Comparison of ENCODE assay signal across 13 cellular contexts in genomic region chr13:110503037-110503901, GRCh38. TPM values are rescaled to one million over a fixed set of nuclear protein-coding genes. Genes with fewer than 3 reads are reported as not detected.
A peak's percentile ranks its signal among the peaks of the same experiment; 100 is the strongest.
DNase-seq lines count a peak whose midpoint lies in the region; ATAC-seq and TF ChIP-seq lines count a peak whose summit lies in the region.
"Had no signal": no experiment of that assay in that cellular context is flagged by ENCODE, and none has a peak within 500 bp of the region (broad histone marks: within the 10 kb centered on the region; RNA-seq: fewer than 3 reads in every experiment).

No MANE protein-coding gene starts in this region.

- peak overlapping the region; percentile 74 to 98 (median 86) for H3K27ac ChIP-seq in BLaER1 treated with 17β-estradiol and CSF1 and Interleukin-3, amounts not matched to agents 10 nM and 100 nM
- H3K27ac ChIP-seq in HUES6 (ENCODE audit: low read depth, low read length) (peak overlapping the region; percentile 48; the same call in 1 of the 2 replicates), coronary artery (peak overlapping the region; percentile 39 to 44), osteoblast (ENCODE audit: low read depth, low read length) (peak overlapping the region; percentile 56)
- H3K27ac ChIP-seq in effector memory CD4-positive, alpha-beta T cell (ENCODE audit: insufficient read depth, low read length, poor library complexity, severe bottlenecking), result no peak overlapping the region
- H3K27ac ChIP-seq: KMS-11 had no signal

- H3K79me2 ChIP-seq in osteoblast (ENCODE audit: insufficient read depth, low read length), result no peaks in the 10 kb centered on the region

- peaks cover 0 to 6% (median 0%) of the 10 kb centered on the region in 11 experiments; a peak in 3 of 22 replicates for H3K36me3 ChIP-seq in BLaER1 treated with 17β-estradiol and CSF1 and Interleukin-3, amounts not matched to agents 10 nM and 100 nM
- H3K36me3 ChIP-seq in HUES6 (ENCODE audit: control insufficient read depth, insufficient read depth, low read length) (peaks cover 93% of the 10 kb centered on the region), osteoblast (ENCODE audit: insufficient read depth, low read length) (peaks cover 82% of the 10 kb centered on the region)
- no peaks in the 10 kb centered on the region for H3K36me3 ChIP-seq in effector memory CD4-positive, alpha-beta T cell (ENCODE audit: control insufficient read depth, insufficient read depth, low read length)

- no peaks in the 10 kb centered on the region for H4K20me1 ChIP-seq in BLaER1 treated with 17β-estradiol and CSF1 and Interleukin-3, amounts not matched to agents 10 nM and 100 nM
- H4K20me1 ChIP-seq in osteoblast (ENCODE audit: insufficient read depth, low read length), result no peaks in the 10 kb centered on the region

- peaks cover 36 to 58% (median 38%) of the 10 kb centered on the region in 10 experiments for H3K4me1 ChIP-seq in BLaER1 treated with 17β-estradiol and CSF1 and Interleukin-3, amounts not matched to agents 10 nM and 100 nM
- H3K4me1 ChIP-seq in HUES6 (ENCODE audit: control insufficient read depth, insufficient read depth, low read length) (no peaks in the 10 kb centered on the region), osteoblast (ENCODE audit: insufficient read depth, low read length) (peaks cover 20% of the 10 kb centered on the region)
- no peaks in the 10 kb centered on the region for H3K4me1 ChIP-seq in effector memory CD4-positive, alpha-beta T cell (ENCODE audit: control insufficient read depth, insufficient read depth, low read length, poor library complexity, severe bottlenecking)

- H3K4me3 ChIP-seq in BLaER1 treated with 17β-estradiol and CSF1 and Interleukin-3, amounts not matched to agents 10 nM and 100 nM, result peak overlapping the region in 8 of 10 experiments; percentile 23 to 58 (median 48); a peak in 13 of 20 replicates
- H3K4me3 ChIP-seq in HUES6 (ENCODE audit: low read depth, low read length) (no peak overlapping the region), coronary artery (no peak overlapping the region), osteoblast (ENCODE audit: insufficient read depth, low read length) (no peak overlapping the region)
- no peak overlapping the region for H3K4me3 ChIP-seq in effector memory CD4-positive, alpha-beta T cell (ENCODE audit: insufficient read depth, low read depth, low read length, poor library complexity, severe bottlenecking)

- DNase-seq in coronary artery (ENCODE audit: low spot score) (no peak), osteoblast (ENCODE audit: insufficient read length, low spot score, missing footprints) (peak; percentile 94), NCI-H2171 (lab: John Stamatoyannopoulos, UW) (no peak)
- no peak for DNase-seq in effector memory CD4-positive, alpha-beta T cell
- DNase-seq: activated B cell treated with CpG ODN at 0.5 μM for 24 hours; CD4-positive, CD25-positive, alpha-beta regulatory T cell; SK-N-SH; stimulated activated CD4-positive, alpha-beta T cell treated with anti-CD3 and anti-CD28 coated beads, Interleukin-2, amount 100 ng/mL, for 24 hours had no signal

- no peak overlapping the region for H2AFZ ChIP-seq in osteoblast (ENCODE audit: low read length)

- no peak for TF ChIP-seq POLR2A in GM18505 (IDR thresholded peaks at IDR 0.05; ENCODE audit: borderline replicate concordance, extremely low read depth, insufficient read depth, insufficient read length)

- TF ChIP-seq CTCF in coronary artery (IDR thresholded peaks at IDR 0.05) (no peak), osteoblast (IDR thresholded peaks at IDR 0.05; ENCODE audit: extremely low read depth, low read depth, low read length) (no peak)

- peak overlapping the region; percentile 64 to 85 (median 76); a peak in 20 of 22 replicates for H3K9ac ChIP-seq in BLaER1 treated with 17β-estradiol and CSF1 and Interleukin-3, amounts not matched to agents 10 nM and 100 nM
- H3K9ac ChIP-seq in HUES6 (ENCODE audit: low read length), result no peak overlapping the region
- H3K9ac ChIP-seq: KMS-11, SK-N-SH had no signal

- no peak for ATAC-seq in GM21367 (IDR thresholded peaks at IDR 0.05; ENCODE audit: unreplicated experiment)
- ATAC-seq in GM18505 (IDR thresholded peaks at IDR 0.05; ENCODE audit: unreplicated experiment), result no peak

- no peaks in the 10 kb centered on the region for H3K27me3 ChIP-seq in BLaER1 treated with 17β-estradiol and CSF1 and Interleukin-3, amounts not matched to agents 10 nM and 100 nM
- H3K27me3 ChIP-seq in HUES6 (ENCODE audit: control insufficient read depth, insufficient read depth, low read length) (no peaks in the 10 kb centered on the region), osteoblast (ENCODE audit: insufficient read depth, low read length) (no peaks in the 10 kb centered on the region)
- no peaks in the 10 kb centered on the region for H3K27me3 ChIP-seq in effector memory CD4-positive, alpha-beta T cell (replicated peaks; ENCODE audit: control insufficient read depth, insufficient read depth, low read length, poor library complexity, severe bottlenecking)

- peak overlapping the region; percentile 88 to 100 (median 95) for H3K4me2 ChIP-seq in BLaER1 treated with 17β-estradiol and CSF1 and Interleukin-3, amounts not matched to agents 10 nM and 100 nM
- no peak overlapping the region for H3K4me2 ChIP-seq in osteoblast (ENCODE audit: insufficient read depth, low read length)
- H3K4me2 ChIP-seq: KMS-11, SK-N-SH had no signal

- H3K9me3 ChIP-seq in BLaER1 treated with 17β-estradiol and CSF1 and Interleukin-3, amounts not matched to agents 10 nM and 100 nM (replicated peaks in 1 of 11), result peaks cover 18 to 31% (median 28%) of the 10 kb centered on the region in 11 experiments
- H3K9me3 ChIP-seq in HUES6 (ENCODE audit: control insufficient read depth, insufficient read depth, low read depth, low read length) (peaks cover 3% of the 10 kb centered on the region; the same call in 1 of the 2 replicates), osteoblast (ENCODE audit: low read depth, low read length) (no peaks in the 10 kb centered on the region)
- H3K9me3 ChIP-seq in effector memory CD4-positive, alpha-beta T cell (ENCODE audit: control insufficient read depth, low read length), result no peaks in the 10 kb centered on the region
- H3K9me3 ChIP-seq: SK-N-SH had no signal

RNA-seq across cellular contexts. Expression of gene RAB20, which starts 58.3 kb away (rescaled TPM):
- 3.6 and 3.8 TPM in 2 replicates for total RNA-seq in osteoblast
- total RNA-seq: CD4-positive, CD25-positive, alpha-beta regulatory T cell had no signal

Comparison
In these comparisons a context has a peak if more than half of its experiments do, and no peak if none do; other contexts are left out.
1. H3K4me3 ChIP-seq: peak in BLaER1 treated with 17β-estradiol and CSF1 and Interleukin-3, amounts not matched to agents 10 nM and 100 nM (8 of 10); none in HUES6 (single experiment), coronary artery (single experiment), osteoblast (single experiment) and effector memory CD4-positive, alpha-beta T cell (single experiment).